In the genomic region with DNA sequence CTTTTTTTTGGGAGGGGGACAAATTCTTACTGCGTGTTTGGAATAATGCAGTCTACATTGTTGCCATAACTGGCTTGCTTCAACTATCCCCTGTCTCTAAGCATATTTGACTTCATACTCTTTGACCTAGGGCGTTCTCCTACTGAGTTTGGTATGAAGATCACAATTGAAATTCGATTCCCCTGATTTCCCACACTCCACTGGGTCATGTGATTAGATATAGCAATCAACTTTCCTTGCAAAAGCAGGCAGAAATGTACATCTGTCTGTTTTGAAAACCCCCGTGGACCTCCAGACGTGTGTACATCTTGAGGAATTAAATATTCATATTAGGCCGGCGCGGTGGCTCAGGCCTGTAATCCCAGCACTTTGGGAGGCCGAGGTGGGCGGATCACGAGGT, we compare ENCODE assay signal across 31 cellular contexts. TPM values are rescaled to one million over a fixed set of nuclear protein-coding genes. Genes with fewer than 3 reads are reported as not detected.
"Had no signal": no experiment of that assay in that cellular context is flagged by ENCODE, and none has a peak within 500 bp of the region (broad histone marks: within the 10 kb centered on the region; RNA-seq: fewer than 3 reads in every experiment).

No MANE protein-coding gene starts in this region.

- H3K4me3 Mint-ChIP-seq: effector memory CD8-positive, alpha-beta T cell; memory B cell; natural killer cell; stimulated activated memory B cell treated with anti-CD40 and anti-IgM and Interleukin-4, amounts not matched to agents 10 μg/mL and 1 μg/mL and 100 μg/mL, for 72 hours; type B pancreatic cell had no signal

- H3K9me3 ChIP-seq: esophagus squamous epithelium, heart right ventricle, neutrophil, prostate gland, right atrium auricular region, sigmoid colon, testis, tibial artery had no signal

- H3K27ac ChIP-seq: esophagus squamous epithelium, heart right ventricle, neutrophil, prostate gland, right atrium auricular region, sigmoid colon, testis, tibial artery had no signal

- H3K4me1 ChIP-seq: prostate gland, right atrium auricular region, sigmoid colon, testis, tibial artery had no signal

- FAIRE-seq: endometrium had no signal

- H3K9me3 Mint-ChIP-seq: effector memory CD8-positive, alpha-beta T cell; memory B cell; natural killer cell; stimulated activated memory B cell treated with anti-CD40 and anti-IgM and Interleukin-4, amounts not matched to agents 10 μg/mL and 1 μg/mL and 100 μg/mL, for 72 hours had no signal

- H3K4me3 ChIP-seq: esophagus squamous epithelium, heart right ventricle, lung, prostate gland, right atrium auricular region, sigmoid colon, testis, tibial artery had no signal

- H3K36me3 ChIP-seq: esophagus squamous epithelium, heart right ventricle, neutrophil, prostate gland, right atrium auricular region, sigmoid colon, tibial artery had no signal

- H3K4me1 Mint-ChIP-seq: memory B cell; natural killer cell; stimulated activated memory B cell treated with anti-CD40 and anti-IgM and Interleukin-4, amounts not matched to agents 10 μg/mL and 1 μg/mL and 100 μg/mL, for 72 hours had no signal

- H3K27me3 ChIP-seq: esophagus squamous epithelium, heart right ventricle, neutrophil, right atrium auricular region, sigmoid colon, testis, tibial artery had no signal

- H3K27me3 Mint-ChIP-seq: type B pancreatic cell had no signal

- H3K27ac Mint-ChIP-seq: effector memory CD8-positive, alpha-beta T cell; memory B cell; natural killer cell; stimulated activated memory B cell treated with anti-CD40 and anti-IgM and Interleukin-4, amounts not matched to agents 10 μg/mL and 1 μg/mL and 100 μg/mL, for 72 hours; type B pancreatic cell had no signal

- ATAC-seq: effector memory CD8-positive, alpha-beta T cell; heart right ventricle; natural killer cell; stimulated activated memory B cell treated with anti-CD40 and anti-IgM and Interleukin-4, amounts not matched to agents 10 μg/mL and 1 μg/mL and 100 μg/mL, for 72 hours; stimulated activated naive CD8-positive, alpha-beta T cell treated with anti-CD3 and anti-CD28 coated beads, Interleukin-15, Interleukin-2, amounts not matched to agents 100 U/mL and 50 U/mL, for 24 hours had no signal

- H3K36me3 Mint-ChIP-seq: memory B cell; natural killer cell; stimulated activated memory B cell treated with anti-CD40 and anti-IgM and Interleukin-4, amounts not matched to agents 10 μg/mL and 1 μg/mL and 100 μg/mL, for 72 hours; type B pancreatic cell had no signal

- DNase-seq: cortex of kidney; effector memory CD8-positive, alpha-beta T cell; erythroblast; esophagus squamous epithelium; glutamatergic neuron; heart right ventricle; hippocampal formation; islet precursor cell; kidney glomerular epithelial cell; natural killer cell; sigmoid colon; stimulated activated CD4-positive, alpha-beta T cell treated with anti-CD3 and anti-CD28 coated beads, Interleukin-2, amount 100 ng/mL, for 24 hours; stimulated activated CD4-positive, alpha-beta T cell treated with anti-CD3 and anti-CD28 coated beads, Interleukin-4, amount 100 ng/mL, for 4 hours; stimulated activated naive CD8-positive, alpha-beta T cell treated with anti-CD3 and anti-CD28 coated beads, Interleukin-15, Interleukin-2, amounts not matched to agents 100 U/mL and 50 U/mL, for 24 hours; substantia nigra; testis; tibial artery had no signal

RNA-seq across cellular contexts. Expression of a gene that starts 13.8 kb away (rescaled TPM):
- total RNA-seq: dermis microvascular lymphatic vessel endothelial cell, liver, lung, mononuclear cell, natural killer cell, omental fat pad, prostate gland, right atrium auricular region, sigmoid colon, skeletal muscle tissue, urinary bladder had no signal
